In genomic region chr5:33999986-34000385, GRCh38 we compare ENCODE assay signal across 29 cellular contexts. TPM values are rescaled to one million over a fixed set of nuclear protein-coding genes. Genes with fewer than 3 reads are reported as not detected.
"Had no signal": no experiment of that assay in that cellular context is flagged by ENCODE, and none has a peak within 500 bp of the region (broad histone marks: within the 10 kb centered on the region; RNA-seq: fewer than 3 reads in every experiment).

No MANE protein-coding gene starts in this region.

- H3K27ac ChIP-seq: foreskin keratinocyte, heart left ventricle, neural progenitor cell, thyroid gland, vagina had no signal

- H3K4me2 ChIP-seq: neural progenitor cell had no signal

- H3K36me3 ChIP-seq: neural progenitor cell, thyroid gland had no signal

- ATAC-seq: activated T-cell treated with anti-CD3 and anti-CD28 coated beads, Interleukin-2, amount 50 U/mL, for 4 hours; activated T-helper 17 cell treated with anti-CD3 and anti-CD28 coated beads, Interleukin-2, amount 50 U/mL, for 72 hours; foreskin keratinocyte; heart left ventricle; left lung; lower lobe of right lung; natural killer cell; stimulated activated effector memory CD8-positive, alpha-beta T cell treated with anti-CD3 and anti-CD28 coated beads, Interleukin-12 subunit alpha, Interleukin-12 subunit beta, amount 100 ng/mL, for 72 hours; WTC11 had no signal

- H3K4me3 ChIP-seq: esophagus muscularis mucosa, heart left ventricle, left lung, lower lobe of right lung, neural progenitor cell, right lobe of liver, thyroid gland, upper lobe of left lung, vagina had no signal

- H3K4me1 ChIP-seq: foreskin keratinocyte, thyroid gland, vagina had no signal

- H3K9me3 ChIP-seq: esophagus muscularis mucosa, heart left ventricle, left lung, lower lobe of right lung, right lobe of liver, thyroid gland, upper lobe of left lung, vagina had no signal

- H3K9ac ChIP-seq: neural progenitor cell had no signal

- DNase-seq: activated CD4-positive, alpha-beta memory T cell treated with anti-CD3 and anti-CD28 coated beads, Interleukin-2, amount 10 ng/mL, durations not matched to agents 7 days and 5 days; activated CD4-positive, alpha-beta T cell treated with anti-CD3 and anti-CD28 coated beads for 1 hour; activated CD4-positive, alpha-beta T cell treated with anti-CD3 and anti-CD28 coated beads, Interleukin-2, amount 10 ng/mL, durations not matched to agents 7 days and 5 days; activated CD8-positive, alpha-beta memory T cell treated with anti-CD3 and anti-CD28 coated beads, Interleukin-2, amount 50 U/mL, for 48 hours; activated gamma-delta T cell treated with Interleukin-2 at 50 U/mL for 16 hours; activated naive CD4-positive, alpha-beta T cell treated with anti-CD3 and anti-CD28 coated beads, Interleukin-2, amount 50 U/mL, for 16 hours; activated T-cell treated with anti-CD3 and anti-CD28 coated beads, Interleukin-2, amount 50 U/mL, for 4 hours; anterior cingulate cortex; effector CD4-positive, alpha-beta T cell; foreskin keratinocyte; heart left ventricle; kidney glomerular epithelial cell; left lung; lower lobe of right lung; mesenchymal stem cell; natural killer cell; right lobe of liver; stimulated activated CD4-positive, alpha-beta T cell treated with anti-CD3 and anti-CD28 coated beads, Interleukin-4, amount 100 ng/mL, for 1 hour; T-helper 2 cell; thyroid gland; upper lobe of left lung had no signal

- H3K27me3 ChIP-seq: esophagus muscularis mucosa, foreskin keratinocyte, heart left ventricle, left lung, neural progenitor cell, right lobe of liver, thyroid gland, upper lobe of left lung, vagina had no signal

RNA-seq across cellular contexts. Expression of gene SLC45A2, which starts 15.5 kb away (rescaled TPM):
- total RNA-seq: activated T-cell treated with anti-CD3 and anti-CD28 coated beads, Interleukin-2, amount 50 U/mL, for 4 hours; activated T-helper 17 cell treated with anti-CD3 and anti-CD28 coated beads, Interleukin-2, amount 50 U/mL, for 72 hours; bronchial epithelial cell; foreskin keratinocyte; left lung; lower lobe of right lung; natural killer cell; subcutaneous adipose tissue; thyroid gland; vagina; WTC11 had no signal
- polyA plus RNA-seq: foreskin keratinocyte, heart left ventricle had no signal
